ENCODE assay signal across 1 cellular context in the genomic region with DNA sequence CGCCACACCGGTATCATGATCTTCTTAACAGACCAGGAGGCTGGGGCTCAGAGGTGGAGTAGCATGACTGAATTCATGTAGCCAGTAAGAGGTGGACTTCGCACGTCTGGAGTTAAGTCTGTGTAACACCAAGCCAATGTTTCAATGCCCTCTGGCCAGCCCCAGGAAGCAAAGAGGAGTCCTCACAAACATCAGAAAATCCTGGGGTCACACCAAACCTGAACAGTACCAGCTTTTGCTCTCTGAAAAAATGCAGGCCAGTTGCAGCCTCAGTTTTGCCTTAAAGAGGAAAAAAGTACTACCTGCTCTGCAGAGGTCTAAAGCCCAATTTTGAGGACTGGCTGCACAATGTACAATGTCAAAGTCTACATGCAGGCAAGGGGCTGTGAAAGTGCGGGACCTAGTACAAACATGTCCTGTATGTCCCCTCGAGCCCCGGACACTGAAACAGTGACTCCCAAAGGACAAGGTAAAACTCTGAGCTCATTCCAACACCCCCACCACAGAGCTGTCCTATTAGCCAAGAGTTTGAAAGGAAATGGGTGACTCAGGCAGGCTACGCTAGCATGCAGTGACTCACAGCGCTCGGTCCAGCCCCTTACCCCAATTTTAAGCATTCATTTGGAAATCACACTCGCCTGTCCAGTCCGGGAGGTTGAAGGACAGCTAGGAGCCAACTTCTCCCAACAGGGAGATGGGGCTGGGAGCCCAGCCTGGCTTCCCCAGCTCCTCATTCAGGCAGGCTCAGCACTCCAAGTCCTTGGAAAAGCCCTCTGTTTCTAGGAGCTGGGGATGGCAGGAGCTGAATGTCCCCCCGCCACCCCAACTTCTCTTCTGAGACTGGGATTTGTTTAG.
TF ChIP-seq lines count a peak whose summit lies in the region.

No MANE protein-coding gene starts in this region.

TF ChIP-seq in HepG2, 621 proteins besides CTCF, POLR2A, EP300 and RAD21 (continued from another document and continues in another):
- TF ChIP-seq, protein P1, sequence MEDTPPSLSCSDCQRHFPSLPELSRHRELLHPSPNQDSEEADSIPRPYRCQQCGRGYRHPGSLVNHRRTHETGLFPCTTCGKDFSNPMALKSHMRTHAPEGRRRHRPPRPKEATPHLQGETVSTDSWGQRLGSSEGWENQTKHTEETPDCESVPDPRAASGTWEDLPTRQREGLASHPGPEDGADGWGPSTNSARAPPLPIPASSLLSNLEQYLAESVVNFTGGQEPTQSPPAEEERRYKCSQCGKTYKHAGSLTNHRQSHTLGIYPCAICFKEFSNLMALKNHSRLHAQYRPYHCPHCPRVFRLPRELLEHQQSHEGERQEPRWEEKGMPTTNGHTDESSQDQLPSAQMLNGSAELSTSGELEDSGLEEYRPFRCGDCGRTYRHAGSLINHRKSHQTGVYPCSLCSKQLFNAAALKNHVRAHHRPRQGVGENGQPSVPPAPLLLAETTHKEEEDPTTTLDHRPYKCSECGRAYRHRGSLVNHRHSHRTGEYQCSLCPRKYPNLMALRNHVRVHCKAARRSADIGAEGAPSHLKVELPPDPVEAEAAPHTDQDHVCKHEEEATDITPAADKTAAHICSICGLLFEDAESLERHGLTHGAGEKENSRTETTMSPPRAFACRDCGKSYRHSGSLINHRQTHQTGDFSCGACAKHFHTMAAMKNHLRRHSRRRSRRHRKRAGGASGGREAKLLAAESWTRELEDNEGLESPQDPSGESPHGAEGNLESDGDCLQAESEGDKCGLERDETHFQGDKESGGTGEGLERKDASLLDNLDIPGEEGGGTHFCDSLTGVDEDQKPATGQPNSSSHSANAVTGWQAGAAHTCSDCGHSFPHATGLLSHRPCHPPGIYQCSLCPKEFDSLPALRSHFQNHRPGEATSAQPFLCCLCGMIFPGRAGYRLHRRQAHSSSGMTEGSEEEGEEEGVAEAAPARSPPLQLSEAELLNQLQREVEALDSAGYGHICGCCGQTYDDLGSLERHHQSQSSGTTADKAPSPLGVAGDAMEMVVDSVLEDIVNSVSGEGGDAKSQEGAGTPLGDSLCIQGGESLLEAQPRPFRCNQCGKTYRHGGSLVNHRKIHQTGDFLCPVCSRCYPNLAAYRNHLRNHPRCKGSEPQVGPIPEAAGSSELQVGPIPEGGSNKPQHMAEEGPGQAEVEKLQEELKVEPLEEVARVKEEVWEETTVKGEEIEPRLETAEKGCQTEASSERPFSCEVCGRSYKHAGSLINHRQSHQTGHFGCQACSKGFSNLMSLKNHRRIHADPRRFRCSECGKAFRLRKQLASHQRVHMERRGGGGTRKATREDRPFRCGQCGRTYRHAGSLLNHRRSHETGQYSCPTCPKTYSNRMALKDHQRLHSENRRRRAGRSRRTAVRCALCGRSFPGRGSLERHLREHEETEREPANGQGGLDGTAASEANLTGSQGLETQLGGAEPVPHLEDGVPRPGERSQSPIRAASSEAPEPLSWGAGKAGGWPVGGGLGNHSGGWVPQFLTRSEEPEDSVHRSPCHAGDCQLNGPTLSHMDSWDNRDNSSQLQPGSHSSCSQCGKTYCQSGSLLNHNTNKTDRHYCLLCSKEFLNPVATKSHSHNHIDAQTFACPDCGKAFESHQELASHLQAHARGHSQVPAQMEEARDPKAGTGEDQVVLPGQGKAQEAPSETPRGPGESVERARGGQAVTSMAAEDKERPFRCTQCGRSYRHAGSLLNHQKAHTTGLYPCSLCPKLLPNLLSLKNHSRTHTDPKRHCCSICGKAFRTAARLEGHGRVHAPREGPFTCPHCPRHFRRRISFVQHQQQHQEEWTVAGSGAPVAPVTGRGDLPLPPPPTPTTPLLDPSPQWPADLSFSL (CRISPR knock-in tag; IDR thresholded peaks at IDR 0.05): no peak
- TF ChIP-seq REXO4 (CRISPR knock-in tag; IDR thresholded peaks at IDR 0.05; ENCODE audit: borderline replicate concordance): no peak
- TF ChIP-seq ZNF724P (CRISPR knock-in tag; IDR thresholded peaks at IDR 0.05; ENCODE audit: borderline replicate concordance): peak; percentile 94
- TF ChIP-seq THAP8 (CRISPR knock-in tag; IDR thresholded peaks at IDR 0.05; ENCODE audit: borderline replicate concordance): no peak
- TF ChIP-seq TP53 (CRISPR knock-in tag; conservative IDR thresholded peaks at IDR 0.05): 0 out of 2 replicates have a peak, but pooled peaks have one; percentile 15
- TF ChIP-seq TCF7L2 (IDR thresholded peaks at IDR 0.05; ENCODE audit: low read depth, low read length): no peak
- TF ChIP-seq, protein P2, sequence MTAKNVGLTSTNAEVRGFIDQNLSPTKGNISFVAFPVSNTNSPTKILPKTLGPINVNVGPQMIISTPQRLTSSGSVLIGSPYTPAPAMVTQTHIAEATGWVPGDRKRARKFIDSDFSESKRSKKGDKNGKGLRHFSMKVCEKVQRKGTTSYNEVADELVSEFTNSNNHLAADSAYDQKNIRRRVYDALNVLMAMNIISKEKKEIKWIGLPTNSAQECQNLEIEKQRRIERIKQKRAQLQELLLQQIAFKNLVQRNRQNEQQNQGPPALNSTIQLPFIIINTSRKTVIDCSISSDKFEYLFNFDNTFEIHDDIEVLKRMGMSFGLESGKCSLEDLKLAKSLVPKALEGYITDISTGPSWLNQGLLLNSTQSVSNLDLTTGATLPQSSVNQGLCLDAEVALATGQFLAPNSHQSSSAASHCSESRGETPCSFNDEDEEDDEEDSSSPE (CRISPR knock-in tag; IDR thresholded peaks at IDR 0.05): no peak
- TF ChIP-seq KDM5A (IDR thresholded peaks at IDR 0.05; ENCODE audit: borderline replicate concordance, low read length): no peak
- peak; percentile 33; the same call in 1 of the 2 replicates for TF ChIP-seq ZNF891 (CRISPR knock-in tag; IDR thresholded peaks at IDR 0.05)
- no peak for TF ChIP-seq MATR3 (CRISPR knock-in tag; IDR thresholded peaks at IDR 0.05)
- TF ChIP-seq, protein P3, sequence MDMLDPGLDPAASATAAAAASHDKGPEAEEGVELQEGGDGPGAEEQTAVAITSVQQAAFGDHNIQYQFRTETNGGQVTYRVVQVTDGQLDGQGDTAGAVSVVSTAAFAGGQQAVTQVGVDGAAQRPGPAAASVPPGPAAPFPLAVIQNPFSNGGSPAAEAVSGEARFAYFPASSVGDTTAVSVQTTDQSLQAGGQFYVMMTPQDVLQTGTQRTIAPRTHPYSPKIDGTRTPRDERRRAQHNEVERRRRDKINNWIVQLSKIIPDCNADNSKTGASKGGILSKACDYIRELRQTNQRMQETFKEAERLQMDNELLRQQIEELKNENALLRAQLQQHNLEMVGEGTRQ (IDR thresholded peaks at IDR 0.05; ENCODE audit: low read depth, low read length): no peak
- TF ChIP-seq, protein P3 (CRISPR knock-in tag; IDR thresholded peaks at IDR 0.05; ENCODE audit: borderline replicate concordance): peak; percentile 22; the same call in 1 of the 2 replicates
- TF ChIP-seq, protein P4, sequence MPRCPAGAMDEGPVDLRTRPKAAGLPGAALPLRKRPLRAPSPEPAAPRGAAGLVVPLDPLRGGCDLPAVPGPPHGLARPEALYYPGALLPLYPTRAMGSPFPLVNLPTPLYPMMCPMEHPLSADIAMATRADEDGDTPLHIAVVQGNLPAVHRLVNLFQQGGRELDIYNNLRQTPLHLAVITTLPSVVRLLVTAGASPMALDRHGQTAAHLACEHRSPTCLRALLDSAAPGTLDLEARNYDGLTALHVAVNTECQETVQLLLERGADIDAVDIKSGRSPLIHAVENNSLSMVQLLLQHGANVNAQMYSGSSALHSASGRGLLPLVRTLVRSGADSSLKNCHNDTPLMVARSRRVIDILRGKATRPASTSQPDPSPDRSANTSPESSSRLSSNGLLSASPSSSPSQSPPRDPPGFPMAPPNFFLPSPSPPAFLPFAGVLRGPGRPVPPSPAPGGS (CRISPR knock-in tag; IDR thresholded peaks at IDR 0.05): no peak
- TF ChIP-seq, protein P5, sequence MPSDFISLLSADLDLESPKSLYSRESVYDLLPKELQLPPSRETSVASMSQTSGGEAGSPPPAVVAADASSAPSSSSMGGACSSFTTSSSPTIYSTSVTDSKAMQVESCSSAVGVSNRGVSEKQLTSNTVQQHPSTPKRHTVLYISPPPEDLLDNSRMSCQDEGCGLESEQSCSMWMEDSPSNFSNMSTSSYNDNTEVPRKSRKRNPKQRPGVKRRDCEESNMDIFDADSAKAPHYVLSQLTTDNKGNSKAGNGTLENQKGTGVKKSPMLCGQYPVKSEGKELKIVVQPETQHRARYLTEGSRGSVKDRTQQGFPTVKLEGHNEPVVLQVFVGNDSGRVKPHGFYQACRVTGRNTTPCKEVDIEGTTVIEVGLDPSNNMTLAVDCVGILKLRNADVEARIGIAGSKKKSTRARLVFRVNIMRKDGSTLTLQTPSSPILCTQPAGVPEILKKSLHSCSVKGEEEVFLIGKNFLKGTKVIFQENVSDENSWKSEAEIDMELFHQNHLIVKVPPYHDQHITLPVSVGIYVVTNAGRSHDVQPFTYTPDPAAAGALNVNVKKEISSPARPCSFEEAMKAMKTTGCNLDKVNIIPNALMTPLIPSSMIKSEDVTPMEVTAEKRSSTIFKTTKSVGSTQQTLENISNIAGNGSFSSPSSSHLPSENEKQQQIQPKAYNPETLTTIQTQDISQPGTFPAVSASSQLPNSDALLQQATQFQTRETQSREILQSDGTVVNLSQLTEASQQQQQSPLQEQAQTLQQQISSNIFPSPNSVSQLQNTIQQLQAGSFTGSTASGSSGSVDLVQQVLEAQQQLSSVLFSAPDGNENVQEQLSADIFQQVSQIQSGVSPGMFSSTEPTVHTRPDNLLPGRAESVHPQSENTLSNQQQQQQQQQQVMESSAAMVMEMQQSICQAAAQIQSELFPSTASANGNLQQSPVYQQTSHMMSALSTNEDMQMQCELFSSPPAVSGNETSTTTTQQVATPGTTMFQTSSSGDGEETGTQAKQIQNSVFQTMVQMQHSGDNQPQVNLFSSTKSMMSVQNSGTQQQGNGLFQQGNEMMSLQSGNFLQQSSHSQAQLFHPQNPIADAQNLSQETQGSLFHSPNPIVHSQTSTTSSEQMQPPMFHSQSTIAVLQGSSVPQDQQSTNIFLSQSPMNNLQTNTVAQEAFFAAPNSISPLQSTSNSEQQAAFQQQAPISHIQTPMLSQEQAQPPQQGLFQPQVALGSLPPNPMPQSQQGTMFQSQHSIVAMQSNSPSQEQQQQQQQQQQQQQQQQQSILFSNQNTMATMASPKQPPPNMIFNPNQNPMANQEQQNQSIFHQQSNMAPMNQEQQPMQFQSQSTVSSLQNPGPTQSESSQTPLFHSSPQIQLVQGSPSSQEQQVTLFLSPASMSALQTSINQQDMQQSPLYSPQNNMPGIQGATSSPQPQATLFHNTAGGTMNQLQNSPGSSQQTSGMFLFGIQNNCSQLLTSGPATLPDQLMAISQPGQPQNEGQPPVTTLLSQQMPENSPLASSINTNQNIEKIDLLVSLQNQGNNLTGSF (CRISPR knock-in tag; IDR thresholded peaks at IDR 0.05): peak; percentile 53; the same call in 1 of the 2 replicates
- TF ChIP-seq ZFP1 (CRISPR knock-in tag; IDR thresholded peaks at IDR 0.05): no peak
- TF ChIP-seq, protein P6, sequence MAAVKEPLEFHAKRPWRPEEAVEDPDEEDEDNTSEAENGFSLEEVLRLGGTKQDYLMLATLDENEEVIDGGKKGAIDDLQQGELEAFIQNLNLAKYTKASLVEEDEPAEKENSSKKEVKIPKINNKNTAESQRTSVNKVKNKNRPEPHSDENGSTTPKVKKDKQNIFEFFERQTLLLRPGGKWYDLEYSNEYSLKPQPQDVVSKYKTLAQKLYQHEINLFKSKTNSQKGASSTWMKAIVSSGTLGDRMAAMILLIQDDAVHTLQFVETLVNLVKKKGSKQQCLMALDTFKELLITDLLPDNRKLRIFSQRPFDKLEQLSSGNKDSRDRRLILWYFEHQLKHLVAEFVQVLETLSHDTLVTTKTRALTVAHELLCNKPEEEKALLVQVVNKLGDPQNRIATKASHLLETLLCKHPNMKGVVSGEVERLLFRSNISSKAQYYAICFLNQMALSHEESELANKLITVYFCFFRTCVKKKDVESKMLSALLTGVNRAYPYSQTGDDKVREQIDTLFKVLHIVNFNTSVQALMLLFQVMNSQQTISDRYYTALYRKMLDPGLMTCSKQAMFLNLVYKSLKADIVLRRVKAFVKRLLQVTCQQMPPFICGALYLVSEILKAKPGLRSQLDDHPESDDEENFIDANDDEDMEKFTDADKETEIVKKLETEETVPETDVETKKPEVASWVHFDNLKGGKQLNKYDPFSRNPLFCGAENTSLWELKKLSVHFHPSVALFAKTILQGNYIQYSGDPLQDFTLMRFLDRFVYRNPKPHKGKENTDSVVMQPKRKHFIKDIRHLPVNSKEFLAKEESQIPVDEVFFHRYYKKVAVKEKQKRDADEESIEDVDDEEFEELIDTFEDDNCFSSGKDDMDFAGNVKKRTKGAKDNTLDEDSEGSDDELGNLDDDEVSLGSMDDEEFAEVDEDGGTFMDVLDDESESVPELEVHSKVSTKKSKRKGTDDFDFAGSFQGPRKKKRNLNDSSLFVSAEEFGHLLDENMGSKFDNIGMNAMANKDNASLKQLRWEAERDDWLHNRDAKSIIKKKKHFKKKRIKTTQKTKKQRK (IDR thresholded peaks at IDR 0.05; ENCODE audit: low read length): no peak
- TF ChIP-seq, protein P7, sequence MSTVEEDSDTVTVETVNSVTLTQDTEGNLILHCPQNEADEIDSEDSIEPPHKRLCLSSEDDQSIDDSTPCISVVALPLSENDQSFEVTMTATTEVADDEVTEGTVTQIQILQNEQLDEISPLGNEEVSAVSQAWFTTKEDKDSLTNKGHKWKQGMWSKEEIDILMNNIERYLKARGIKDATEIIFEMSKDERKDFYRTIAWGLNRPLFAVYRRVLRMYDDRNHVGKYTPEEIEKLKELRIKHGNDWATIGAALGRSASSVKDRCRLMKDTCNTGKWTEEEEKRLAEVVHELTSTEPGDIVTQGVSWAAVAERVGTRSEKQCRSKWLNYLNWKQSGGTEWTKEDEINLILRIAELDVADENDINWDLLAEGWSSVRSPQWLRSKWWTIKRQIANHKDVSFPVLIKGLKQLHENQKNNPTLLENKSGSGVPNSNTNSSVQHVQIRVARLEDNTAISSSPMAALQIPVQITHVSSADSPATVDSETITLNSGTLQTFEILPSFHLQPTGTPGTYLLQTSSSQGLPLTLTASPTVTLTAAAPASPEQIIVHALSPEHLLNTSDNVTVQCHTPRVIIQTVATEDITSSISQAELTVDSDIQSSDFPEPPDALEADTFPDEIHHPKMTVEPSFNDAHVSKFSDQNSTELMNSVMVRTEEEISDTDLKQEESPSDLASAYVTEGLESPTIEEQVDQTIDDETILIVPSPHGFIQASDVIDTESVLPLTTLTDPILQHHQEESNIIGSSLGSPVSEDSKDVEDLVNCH (CRISPR knock-in tag; IDR thresholded peaks at IDR 0.05): no peak
- TF ChIP-seq SMC3 (IDR thresholded peaks at IDR 0.05; ENCODE audit: low read length): no peak
- peak; percentile 18; the same call in 1 of the 2 replicates for TF ChIP-seq NFYC (CRISPR knock-in tag; IDR thresholded peaks at IDR 0.05)
- TF ChIP-seq NFE2L1 (CRISPR knock-in tag; IDR thresholded peaks at IDR 0.05; ENCODE audit: borderline replicate concordance): no peak
- TF ChIP-seq, protein P8, sequence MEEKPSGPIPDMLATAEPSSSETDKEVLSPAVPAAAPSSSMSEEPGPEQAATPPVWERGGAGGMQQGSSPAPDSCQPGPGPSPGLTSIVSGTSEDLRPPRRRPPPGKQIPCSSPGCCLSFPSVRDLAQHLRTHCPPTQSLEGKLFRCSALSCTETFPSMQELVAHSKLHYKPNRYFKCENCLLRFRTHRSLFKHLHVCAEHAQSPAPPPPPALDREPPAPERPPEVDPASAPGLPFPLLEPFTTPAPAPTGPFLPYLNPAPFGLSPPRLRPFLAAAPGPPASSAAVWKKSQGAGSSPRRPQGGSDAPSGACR (CRISPR knock-in tag; IDR thresholded peaks at IDR 0.05): no peak; the same call in 1 of the 2 replicates
- TF ChIP-seq ZNF101 (CRISPR knock-in tag; IDR thresholded peaks at IDR 0.05; ENCODE audit: borderline replicate concordance, low read depth): no peak
